In genomic region chr20:17856024-17856564, GRCh38 we compare ENCODE assay signal across 8 cellular contexts.
A peak's percentile ranks its signal among the peaks of the same experiment; 100 is the strongest.
DNase-seq lines count a peak whose midpoint lies in the region; ATAC-seq and TF ChIP-seq lines count a peak whose summit lies in the region.

No MANE protein-coding gene starts in this region.

- H3K27me3 Mint-ChIP-seq in endothelial cell (ENCODE audit: unreplicated experiment), result peaks cover 2% of the 10 kb centered on the region

- no peaks in the 10 kb centered on the region for H3K9me3 Mint-ChIP-seq in endothelial cell (ENCODE audit: unreplicated experiment)

- no peak overlapping the region for H3K4me3 ChIP-seq in mesendoderm (ENCODE audit: low read length)
- no peak overlapping the region for H3K4me3 ChIP-seq in mesenchymal stem cell (ENCODE audit: insufficient read depth in 1 of 2, low read depth in 1 of 2, low read length in 2 of 2)

- H2AK5ac ChIP-seq in mesendoderm (ENCODE audit: low read length), result no peak overlapping the region
- no peak overlapping the region for H2AK5ac ChIP-seq in mesenchymal stem cell (ENCODE audit: low read length, severe bottlenecking)

- H3K56ac ChIP-seq in mesendoderm (ENCODE audit: low read length), result no peak overlapping the region

- no peak overlapping the region for H2BK12ac ChIP-seq in mesenchymal stem cell (ENCODE audit: low read length in 2 of 2)

- H3K14ac ChIP-seq in mesenchymal stem cell (ENCODE audit: low read length in 2 of 2), result no peak overlapping the region

- no peaks in the 10 kb centered on the region for H3K4me1 ChIP-seq in mesendoderm (ENCODE audit: control insufficient read depth, low read depth, low read length)
- H3K4me1 ChIP-seq in mesenchymal stem cell (ENCODE audit: control insufficient read depth, insufficient read depth, low read depth, low read length), result peaks cover 5% of the 10 kb centered on the region

- ATAC-seq in GM18858 (IDR thresholded peaks at IDR 0.05; ENCODE audit: unreplicated experiment) (peak; percentile 71), HG02610 (IDR thresholded peaks at IDR 0.05; ENCODE audit: unreplicated experiment) (peak; percentile 82)

- H2BK15ac ChIP-seq in mesendoderm (replicated peaks; ENCODE audit: low read depth) (no peak overlapping the region), mesenchymal stem cell (ENCODE audit: low read depth, poor library complexity, severe bottlenecking) (no peak overlapping the region)

- H4K8ac ChIP-seq in mesendoderm (ENCODE audit: low read depth, low read length) (no peak overlapping the region), mesenchymal stem cell (ENCODE audit: low read length) (no peak overlapping the region)

- WGBS in mesendoderm (ENCODE audit: extremely low coverage, insufficient coverage, low lambda C conversion rate), result no CpG with 5 or more reads among the region's 3 CpGs
- WGBS in mesenchymal stem cell, result 46% methylated on average over 3 of the region's 3 CpGs

- H2BK5ac ChIP-seq in mesendoderm (ENCODE audit: low read length) (no peak overlapping the region), mesenchymal stem cell (ENCODE audit: low read depth, low read length, poor library complexity, severe bottlenecking) (no peak overlapping the region)

- H3K4me3 Mint-ChIP-seq in endothelial cell (ENCODE audit: unreplicated experiment), result no peak overlapping the region

- no peak for TF ChIP-seq CTCF in endothelial cell (IDR thresholded peaks at IDR 0.05; ENCODE audit: unreplicated experiment)

- H3K4me2 ChIP-seq in mesendoderm (ENCODE audit: low read length) (no peak overlapping the region), mesenchymal stem cell (ENCODE audit: low read length, poor library complexity, severe bottlenecking) (no peak overlapping the region)

- no peak overlapping the region for H3K27ac Mint-ChIP-seq in endothelial cell (ENCODE audit: unreplicated experiment)

- no peak overlapping the region for H3K23ac ChIP-seq in mesendoderm (ENCODE audit: low read length)
- H3K23ac ChIP-seq in mesenchymal stem cell (ENCODE audit: low read length in 2 of 2), result no peak overlapping the region

- H2AFZ ChIP-seq in mesenchymal stem cell (ENCODE audit: low read depth, low read length), result no peak overlapping the region

- peak; percentile 86 for DNase-seq in MV-4-11 (lab: John Stamatoyannopoulos, UW)
- peak; percentile 62 for DNase-seq in mucosa of gallbladder (ENCODE audit: low spot score)
- no peak for DNase-seq in mesendoderm
- no peak for DNase-seq in endothelial cell (ENCODE audit: low spot score)
- DNase-seq in mesenchymal stem cell, result no peak
- DNase-seq in SW 1271 (lab: John Stamatoyannopoulos, UW), result no peak

- no peaks in the 10 kb centered on the region for H3K4me1 Mint-ChIP-seq in endothelial cell (ENCODE audit: unreplicated experiment)

- H3K4ac ChIP-seq in mesendoderm (ENCODE audit: low read depth, low read length) (no peak overlapping the region), mesenchymal stem cell (ENCODE audit: low read depth in 1 of 2, low read length in 2 of 2) (no peak overlapping the region)

- no peak overlapping the region for H3K18ac ChIP-seq in mesendoderm (ENCODE audit: low read length)
- no peak overlapping the region for H3K18ac ChIP-seq in mesenchymal stem cell (ENCODE audit: low read depth in 1 of 2, low read length in 2 of 2)

- no peaks in the 10 kb centered on the region for H3K9me3 ChIP-seq in mesenchymal stem cell (ENCODE audit: control insufficient read depth, low read length)

- H3K27ac ChIP-seq in mesendoderm (ENCODE audit: low read depth, low read length) (no peak overlapping the region), mesenchymal stem cell (ENCODE audit: low read length, poor library complexity, severe bottlenecking) (no peak overlapping the region)

- H4K91ac ChIP-seq in mesenchymal stem cell (ENCODE audit: low read length), result no peak overlapping the region

- H3K9ac ChIP-seq in mesendoderm (ENCODE audit: low read length), result no peak overlapping the region
- H3K9ac ChIP-seq in mesenchymal stem cell (ENCODE audit: low read length), result no peak overlapping the region

- H3K27me3 ChIP-seq in mesendoderm (ENCODE audit: insufficient read depth, low read length, poor library complexity) (no peaks in the 10 kb centered on the region), mesenchymal stem cell (ENCODE audit: control insufficient read depth in 1 of 2, insufficient read depth in 1 of 2, low read length in 2 of 2) (no peaks in the 10 kb centered on the region)

- no peak overlapping the region for H4K5ac ChIP-seq in mesendoderm (ENCODE audit: low read length)

- H2BK120ac ChIP-seq in mesendoderm (ENCODE audit: low read depth, low read length), result no peak overlapping the region
- H2BK120ac ChIP-seq in mesenchymal stem cell (ENCODE audit: low read depth, low read length), result no peak overlapping the region

- H3K36me3 ChIP-seq in mesendoderm (ENCODE audit: control insufficient read depth, insufficient read depth, low read length) (no peaks in the 10 kb centered on the region), mesenchymal stem cell (ENCODE audit: control insufficient read depth in 1 of 2, insufficient read depth in 2 of 2, low read depth in 1 of 2, low read length in 2 of 2) (no peaks in the 10 kb centered on the region)

- H3K79me2 ChIP-seq in mesendoderm (ENCODE audit: control insufficient read depth, insufficient read depth, low read length), result no peaks in the 10 kb centered on the region

- H3K79me1 ChIP-seq in mesendoderm (ENCODE audit: low read length) (no peaks in the 10 kb centered on the region), mesenchymal stem cell (replicated peaks; ENCODE audit: low read length, poor library complexity, severe bottlenecking) (no peaks in the 10 kb centered on the region)

- H3K36me3 Mint-ChIP-seq in endothelial cell (ENCODE audit: low read depth, unreplicated experiment), result no peaks in the 10 kb centered on the region

Comparison
In these comparisons a context has a peak if more than half of its experiments do, and no peak if none do; other contexts are left out.
1. DNase-seq: peak in MV-4-11 (single experiment) and mucosa of gallbladder (single experiment); none in mesendoderm (single experiment), endothelial cell (single experiment), mesenchymal stem cell (single experiment) and SW 1271 (0 of 2).